In genomic region chr1:41361495-41362356, GRCh38 we compare ENCODE assay signal across 1 cellular context.
TF ChIP-seq lines count a peak whose summit lies in the region.

No MANE protein-coding gene starts in this region.

TF ChIP-seq in HepG2, 621 proteins besides CTCF, POLR2A, EP300 and RAD21 (continued from another document and continues in another):
- TF ChIP-seq, protein P1, sequence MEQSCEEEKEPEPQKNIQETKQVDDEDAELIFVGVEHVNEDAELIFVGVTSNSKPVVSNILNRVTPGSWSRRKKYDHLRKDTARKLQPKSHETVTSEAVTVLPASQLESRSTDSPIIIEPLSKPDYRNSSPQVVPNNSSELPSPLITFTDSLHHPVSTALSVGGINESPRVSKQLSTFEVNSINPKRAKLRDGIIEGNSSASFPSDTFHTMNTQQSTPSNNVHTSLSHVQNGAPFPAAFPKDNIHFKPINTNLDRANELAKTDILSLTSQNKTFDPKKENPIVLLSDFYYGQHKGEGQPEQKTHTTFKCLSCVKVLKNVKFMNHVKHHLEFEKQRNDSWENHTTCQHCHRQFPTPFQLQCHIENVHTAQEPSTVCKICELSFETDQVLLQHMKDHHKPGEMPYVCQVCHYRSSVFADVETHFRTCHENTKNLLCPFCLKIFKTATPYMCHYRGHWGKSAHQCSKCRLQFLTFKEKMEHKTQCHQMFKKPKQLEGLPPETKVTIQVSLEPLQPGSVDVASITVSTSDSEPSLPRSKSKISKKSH (CRISPR knock-in tag; IDR thresholded peaks at IDR 0.05; ENCODE audit: borderline replicate concordance) = no peak
- TF ChIP-seq, protein P2, sequence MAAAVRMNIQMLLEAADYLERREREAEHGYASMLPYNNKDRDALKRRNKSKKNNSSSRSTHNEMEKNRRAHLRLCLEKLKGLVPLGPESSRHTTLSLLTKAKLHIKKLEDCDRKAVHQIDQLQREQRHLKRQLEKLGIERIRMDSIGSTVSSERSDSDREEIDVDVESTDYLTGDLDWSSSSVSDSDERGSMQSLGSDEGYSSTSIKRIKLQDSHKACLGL (CRISPR knock-in tag; IDR thresholded peaks at IDR 0.05) = peak; percentile 47; the same call in 1 of the 2 replicates
- TF ChIP-seq, protein P3, sequence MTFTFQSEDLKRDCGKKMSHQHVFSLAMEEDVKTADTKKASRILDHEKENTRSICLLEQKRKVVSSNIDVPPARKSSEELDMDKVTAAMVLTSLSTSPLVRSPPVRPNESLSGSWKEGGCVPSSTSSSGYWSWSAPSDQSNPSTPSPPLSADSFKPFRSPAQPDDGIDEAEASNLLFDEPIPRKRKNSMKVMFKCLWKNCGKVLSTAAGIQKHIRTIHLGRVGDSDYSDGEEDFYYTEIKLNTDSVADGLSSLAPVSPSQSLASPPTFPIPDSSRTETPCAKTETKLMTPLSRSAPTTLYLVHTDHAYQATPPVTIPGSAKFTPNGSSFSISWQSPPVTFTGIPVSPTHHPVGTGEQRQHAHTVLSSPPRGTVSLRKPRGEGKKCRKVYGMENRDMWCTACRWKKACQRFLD (CRISPR knock-in tag; IDR thresholded peaks at IDR 0.05; ENCODE audit: borderline replicate concordance) = no peak
- TF ChIP-seq ZFP82 (CRISPR knock-in tag; IDR thresholded peaks at IDR 0.05; ENCODE audit: borderline replicate concordance) = no peak
- 0 out of 2 replicates have a peak, but pooled peaks have one; percentile 42 for TF ChIP-seq ZNF446 (CRISPR knock-in tag; IDR thresholded peaks at IDR 0.05)
- peak; percentile 61 for TF ChIP-seq SALL1 (CRISPR knock-in tag; IDR thresholded peaks at IDR 0.05)
- TF ChIP-seq CHCHD3 (CRISPR knock-in tag; IDR thresholded peaks at IDR 0.05) = no peak
- TF ChIP-seq PRMT3 (CRISPR knock-in tag; IDR thresholded peaks at IDR 0.05; ENCODE audit: borderline replicate concordance, low read depth) = peak; percentile 77; the same call in 1 of the 2 replicates
- TF ChIP-seq, protein P4, sequence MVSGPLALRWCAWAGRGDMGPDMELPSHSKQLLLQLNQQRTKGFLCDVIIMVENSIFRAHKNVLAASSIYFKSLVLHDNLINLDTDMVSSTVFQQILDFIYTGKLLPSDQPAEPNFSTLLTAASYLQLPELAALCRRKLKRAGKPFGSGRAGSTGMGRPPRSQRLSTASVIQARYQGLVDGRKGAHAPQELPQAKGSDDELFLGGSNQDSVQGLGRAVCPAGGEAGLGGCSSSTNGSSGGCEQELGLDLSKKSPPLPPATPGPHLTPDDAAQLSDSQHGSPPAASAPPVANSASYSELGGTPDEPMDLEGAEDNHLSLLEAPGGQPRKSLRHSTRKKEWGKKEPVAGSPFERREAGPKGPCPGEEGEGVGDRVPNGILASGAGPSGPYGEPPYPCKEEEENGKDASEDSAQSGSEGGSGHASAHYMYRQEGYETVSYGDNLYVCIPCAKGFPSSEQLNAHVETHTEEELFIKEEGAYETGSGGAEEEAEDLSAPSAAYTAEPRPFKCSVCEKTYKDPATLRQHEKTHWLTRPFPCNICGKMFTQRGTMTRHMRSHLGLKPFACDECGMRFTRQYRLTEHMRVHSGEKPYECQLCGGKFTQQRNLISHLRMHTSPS (CRISPR knock-in tag; IDR thresholded peaks at IDR 0.05; ENCODE audit: low read depth) = 0 out of 2 replicates have a peak, but pooled peaks have one; percentile 38
- no peak for TF ChIP-seq FIP1L1 (IDR thresholded peaks at IDR 0.05; ENCODE audit: borderline replicate concordance, insufficient read depth, low read depth, low read length)
- TF ChIP-seq ZNF274 (CRISPR knock-in tag; IDR thresholded peaks at IDR 0.05) = peak; percentile 48; the same call in 1 of the 2 replicates
- TF ChIP-seq, protein P5, sequence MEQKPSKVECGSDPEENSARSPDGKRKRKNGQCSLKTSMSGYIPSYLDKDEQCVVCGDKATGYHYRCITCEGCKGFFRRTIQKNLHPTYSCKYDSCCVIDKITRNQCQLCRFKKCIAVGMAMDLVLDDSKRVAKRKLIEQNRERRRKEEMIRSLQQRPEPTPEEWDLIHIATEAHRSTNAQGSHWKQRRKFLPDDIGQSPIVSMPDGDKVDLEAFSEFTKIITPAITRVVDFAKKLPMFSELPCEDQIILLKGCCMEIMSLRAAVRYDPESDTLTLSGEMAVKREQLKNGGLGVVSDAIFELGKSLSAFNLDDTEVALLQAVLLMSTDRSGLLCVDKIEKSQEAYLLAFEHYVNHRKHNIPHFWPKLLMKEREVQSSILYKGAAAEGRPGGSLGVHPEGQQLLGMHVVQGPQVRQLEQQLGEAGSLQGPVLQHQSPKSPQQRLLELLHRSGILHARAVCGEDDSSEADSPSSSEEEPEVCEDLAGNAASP (CRISPR knock-in tag; IDR thresholded peaks at IDR 0.05; ENCODE audit: borderline replicate concordance) = no peak
- TF ChIP-seq TFDP1 (CRISPR knock-in tag; IDR thresholded peaks at IDR 0.05; ENCODE audit: borderline replicate concordance) = peak; percentile 73; the same call in 1 of the 2 replicates
- TF ChIP-seq ATRX (CRISPR knock-in tag; IDR thresholded peaks at IDR 0.05; ENCODE audit: borderline replicate concordance) = no peak
- no peak for TF ChIP-seq TCF7 (IDR thresholded peaks at IDR 0.05; ENCODE audit: low read depth)
- TF ChIP-seq CHD4 (IDR thresholded peaks at IDR 0.05; ENCODE audit: borderline replicate concordance, low read length) = no peak
- peak; percentile 28; the same call in 1 of the 2 replicates for TF ChIP-seq HOXA3 (CRISPR knock-in tag; IDR thresholded peaks at IDR 0.05)
- TF ChIP-seq ZNF615 (CRISPR knock-in tag; IDR thresholded peaks at IDR 0.05; ENCODE audit: borderline replicate concordance) = no peak
- peak; percentile 50; the same call in 1 of the 2 replicates for TF ChIP-seq POGK (CRISPR knock-in tag; conservative IDR thresholded peaks at IDR 0.05)
- TF ChIP-seq ZNF672 (CRISPR knock-in tag; IDR thresholded peaks at IDR 0.05) = peak; percentile 98
- TF ChIP-seq SKI (IDR thresholded peaks at IDR 0.05; ENCODE audit: partially characterized antibody) = no peak
- no peak for TF ChIP-seq ZSCAN5A (CRISPR knock-in tag; IDR thresholded peaks at IDR 0.05; ENCODE audit: borderline replicate concordance)
- TF ChIP-seq AKAP8 (CRISPR knock-in tag; IDR thresholded peaks at IDR 0.05) = no peak
- TF ChIP-seq ZNF644 (CRISPR knock-in tag; IDR thresholded peaks at IDR 0.05; ENCODE audit: low read depth) = no peak
- no peak for TF ChIP-seq ZNF251 (CRISPR knock-in tag; IDR thresholded peaks at IDR 0.05)
- no peak for TF ChIP-seq SRSF4 (IDR thresholded peaks at IDR 0.05; ENCODE audit: low read depth, low read length, poor library complexity, severe bottlenecking)
- TF ChIP-seq ZNF780A (CRISPR knock-in tag; IDR thresholded peaks at IDR 0.05) = no peak
- peak; percentile 79; the same call in 1 of the 2 replicates for TF ChIP-seq ZNF564 (CRISPR knock-in tag; IDR thresholded peaks at IDR 0.05)
- no peak for TF ChIP-seq ZNF276 (CRISPR knock-in tag; IDR thresholded peaks at IDR 0.05; ENCODE audit: low read depth)
- TF ChIP-seq DRAP1 (CRISPR knock-in tag; IDR thresholded peaks at IDR 0.05) = no peak
- TF ChIP-seq DBP (CRISPR knock-in tag; IDR thresholded peaks at IDR 0.05; ENCODE audit: not compliant biosample characterization) = no peak
- TF ChIP-seq ZNF75D (CRISPR knock-in tag; IDR thresholded peaks at IDR 0.05; ENCODE audit: borderline replicate concordance) = no peak
- TF ChIP-seq DR1 (CRISPR knock-in tag; IDR thresholded peaks at IDR 0.05) = no peak
- peak; percentile 8 for TF ChIP-seq TEAD3 (CRISPR knock-in tag; optimal IDR thresholded peaks at IDR 0.05; ENCODE audit: borderline replicate concordance)
- TF ChIP-seq EED (CRISPR knock-in tag; IDR thresholded peaks at IDR 0.05) = peak; percentile 60; the same call in 1 of the 2 replicates
- no peak for TF ChIP-seq ARID3A (IDR thresholded peaks at IDR 0.05; ENCODE audit: low read depth, low read length)
- TF ChIP-seq, protein P6, sequence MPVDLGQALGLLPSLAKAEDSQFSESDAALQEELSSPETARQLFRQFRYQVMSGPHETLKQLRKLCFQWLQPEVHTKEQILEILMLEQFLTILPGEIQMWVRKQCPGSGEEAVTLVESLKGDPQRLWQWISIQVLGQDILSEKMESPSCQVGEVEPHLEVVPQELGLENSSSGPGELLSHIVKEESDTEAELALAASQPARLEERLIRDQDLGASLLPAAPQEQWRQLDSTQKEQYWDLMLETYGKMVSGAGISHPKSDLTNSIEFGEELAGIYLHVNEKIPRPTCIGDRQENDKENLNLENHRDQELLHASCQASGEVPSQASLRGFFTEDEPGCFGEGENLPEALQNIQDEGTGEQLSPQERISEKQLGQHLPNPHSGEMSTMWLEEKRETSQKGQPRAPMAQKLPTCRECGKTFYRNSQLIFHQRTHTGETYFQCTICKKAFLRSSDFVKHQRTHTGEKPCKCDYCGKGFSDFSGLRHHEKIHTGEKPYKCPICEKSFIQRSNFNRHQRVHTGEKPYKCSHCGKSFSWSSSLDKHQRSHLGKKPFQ (CRISPR knock-in tag; IDR thresholded peaks at IDR 0.05; ENCODE audit: insufficient replicate concordance) = no peak
- TF ChIP-seq, protein P7, sequence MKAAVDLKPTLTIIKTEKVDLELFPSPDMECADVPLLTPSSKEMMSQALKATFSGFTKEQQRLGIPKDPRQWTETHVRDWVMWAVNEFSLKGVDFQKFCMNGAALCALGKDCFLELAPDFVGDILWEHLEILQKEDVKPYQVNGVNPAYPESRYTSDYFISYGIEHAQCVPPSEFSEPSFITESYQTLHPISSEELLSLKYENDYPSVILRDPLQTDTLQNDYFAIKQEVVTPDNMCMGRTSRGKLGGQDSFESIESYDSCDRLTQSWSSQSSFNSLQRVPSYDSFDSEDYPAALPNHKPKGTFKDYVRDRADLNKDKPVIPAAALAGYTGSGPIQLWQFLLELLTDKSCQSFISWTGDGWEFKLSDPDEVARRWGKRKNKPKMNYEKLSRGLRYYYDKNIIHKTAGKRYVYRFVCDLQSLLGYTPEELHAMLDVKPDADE (CRISPR knock-in tag; IDR thresholded peaks at IDR 0.05) = no peak
- no peak for TF ChIP-seq KDM5B (CRISPR knock-in tag; IDR thresholded peaks at IDR 0.05; ENCODE audit: borderline replicate concordance)
